ENCODE assay signal across 1 cellular context in the genomic region with DNA sequence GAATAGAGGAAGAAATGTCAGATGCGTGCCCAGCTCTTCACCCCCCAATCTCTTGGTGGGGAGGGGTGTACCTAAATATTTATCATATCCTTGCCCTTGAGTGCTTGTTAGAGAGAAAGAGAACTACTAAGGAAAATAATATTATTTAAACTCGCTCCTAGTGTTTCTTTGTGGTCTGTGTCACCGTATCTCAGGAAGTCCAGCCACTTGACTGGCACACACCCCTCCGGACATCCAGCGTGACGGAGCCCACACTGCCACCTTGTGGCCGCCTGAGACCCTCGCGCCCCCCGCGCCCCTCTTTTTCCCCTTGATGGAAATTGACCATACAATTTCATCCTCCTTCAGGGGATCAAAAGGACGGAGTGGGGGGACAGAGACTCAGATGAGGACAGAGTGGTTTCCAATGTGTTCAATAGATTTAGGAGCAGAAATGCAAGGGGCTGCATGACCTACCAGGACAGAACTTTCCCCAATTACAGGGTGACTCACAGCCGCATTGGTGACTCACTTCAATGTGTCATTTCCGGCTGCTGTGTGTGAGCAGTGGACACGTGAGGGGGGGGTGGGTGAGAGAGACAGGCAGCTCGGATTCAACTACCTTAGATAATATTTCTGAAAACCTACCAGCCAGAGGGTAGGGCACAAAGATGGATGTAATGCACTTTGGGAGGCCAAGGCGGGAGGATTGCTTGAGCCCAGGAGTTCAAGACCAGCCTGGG.
TF ChIP-seq lines count a peak whose summit lies in the region.

No MANE protein-coding gene starts in this region.

TF ChIP-seq in GM12878, 131 proteins besides CTCF, POLR2A, EP300 and RAD21 (continues in another document):
- no peak for TF ChIP-seq TARDBP (IDR thresholded peaks at IDR 0.05; ENCODE audit: borderline replicate concordance)
- TF ChIP-seq KDM1A (IDR thresholded peaks at IDR 0.05; ENCODE audit: borderline replicate concordance) = no peak
- 0 out of 2 replicates have a peak, but pooled peaks have one; percentile 36 for TF ChIP-seq CBFB (IDR thresholded peaks at IDR 0.05; ENCODE audit: low read depth)
- peak; percentile 66; the same call in 1 of the 2 replicates for TF ChIP-seq CHD2 (IDR thresholded peaks at IDR 0.05; ENCODE audit: borderline replicate concordance, low read depth, low read length)
- TF ChIP-seq IKZF1 (conservative IDR thresholded peaks at IDR 0.05) = peak; percentile 27; the same call in 1 of the 2 replicates
- TF ChIP-seq BCL11A (IDR thresholded peaks at IDR 0.05; ENCODE audit: low read depth, low read length) = peak; percentile 66
- TF ChIP-seq MEF2B (IDR thresholded peaks at IDR 0.05; ENCODE audit: partially characterized antibody, poor library complexity, severe bottlenecking) = peak; percentile 85
- TF ChIP-seq ZNF274 (IDR thresholded peaks at IDR 0.05; ENCODE audit: insufficient read depth, insufficient read length) = no peak
- TF ChIP-seq, protein P1, sequence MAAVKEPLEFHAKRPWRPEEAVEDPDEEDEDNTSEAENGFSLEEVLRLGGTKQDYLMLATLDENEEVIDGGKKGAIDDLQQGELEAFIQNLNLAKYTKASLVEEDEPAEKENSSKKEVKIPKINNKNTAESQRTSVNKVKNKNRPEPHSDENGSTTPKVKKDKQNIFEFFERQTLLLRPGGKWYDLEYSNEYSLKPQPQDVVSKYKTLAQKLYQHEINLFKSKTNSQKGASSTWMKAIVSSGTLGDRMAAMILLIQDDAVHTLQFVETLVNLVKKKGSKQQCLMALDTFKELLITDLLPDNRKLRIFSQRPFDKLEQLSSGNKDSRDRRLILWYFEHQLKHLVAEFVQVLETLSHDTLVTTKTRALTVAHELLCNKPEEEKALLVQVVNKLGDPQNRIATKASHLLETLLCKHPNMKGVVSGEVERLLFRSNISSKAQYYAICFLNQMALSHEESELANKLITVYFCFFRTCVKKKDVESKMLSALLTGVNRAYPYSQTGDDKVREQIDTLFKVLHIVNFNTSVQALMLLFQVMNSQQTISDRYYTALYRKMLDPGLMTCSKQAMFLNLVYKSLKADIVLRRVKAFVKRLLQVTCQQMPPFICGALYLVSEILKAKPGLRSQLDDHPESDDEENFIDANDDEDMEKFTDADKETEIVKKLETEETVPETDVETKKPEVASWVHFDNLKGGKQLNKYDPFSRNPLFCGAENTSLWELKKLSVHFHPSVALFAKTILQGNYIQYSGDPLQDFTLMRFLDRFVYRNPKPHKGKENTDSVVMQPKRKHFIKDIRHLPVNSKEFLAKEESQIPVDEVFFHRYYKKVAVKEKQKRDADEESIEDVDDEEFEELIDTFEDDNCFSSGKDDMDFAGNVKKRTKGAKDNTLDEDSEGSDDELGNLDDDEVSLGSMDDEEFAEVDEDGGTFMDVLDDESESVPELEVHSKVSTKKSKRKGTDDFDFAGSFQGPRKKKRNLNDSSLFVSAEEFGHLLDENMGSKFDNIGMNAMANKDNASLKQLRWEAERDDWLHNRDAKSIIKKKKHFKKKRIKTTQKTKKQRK (IDR thresholded peaks at IDR 0.05; ENCODE audit: low read depth, low read length) = no peak
- TF ChIP-seq, protein P2, sequence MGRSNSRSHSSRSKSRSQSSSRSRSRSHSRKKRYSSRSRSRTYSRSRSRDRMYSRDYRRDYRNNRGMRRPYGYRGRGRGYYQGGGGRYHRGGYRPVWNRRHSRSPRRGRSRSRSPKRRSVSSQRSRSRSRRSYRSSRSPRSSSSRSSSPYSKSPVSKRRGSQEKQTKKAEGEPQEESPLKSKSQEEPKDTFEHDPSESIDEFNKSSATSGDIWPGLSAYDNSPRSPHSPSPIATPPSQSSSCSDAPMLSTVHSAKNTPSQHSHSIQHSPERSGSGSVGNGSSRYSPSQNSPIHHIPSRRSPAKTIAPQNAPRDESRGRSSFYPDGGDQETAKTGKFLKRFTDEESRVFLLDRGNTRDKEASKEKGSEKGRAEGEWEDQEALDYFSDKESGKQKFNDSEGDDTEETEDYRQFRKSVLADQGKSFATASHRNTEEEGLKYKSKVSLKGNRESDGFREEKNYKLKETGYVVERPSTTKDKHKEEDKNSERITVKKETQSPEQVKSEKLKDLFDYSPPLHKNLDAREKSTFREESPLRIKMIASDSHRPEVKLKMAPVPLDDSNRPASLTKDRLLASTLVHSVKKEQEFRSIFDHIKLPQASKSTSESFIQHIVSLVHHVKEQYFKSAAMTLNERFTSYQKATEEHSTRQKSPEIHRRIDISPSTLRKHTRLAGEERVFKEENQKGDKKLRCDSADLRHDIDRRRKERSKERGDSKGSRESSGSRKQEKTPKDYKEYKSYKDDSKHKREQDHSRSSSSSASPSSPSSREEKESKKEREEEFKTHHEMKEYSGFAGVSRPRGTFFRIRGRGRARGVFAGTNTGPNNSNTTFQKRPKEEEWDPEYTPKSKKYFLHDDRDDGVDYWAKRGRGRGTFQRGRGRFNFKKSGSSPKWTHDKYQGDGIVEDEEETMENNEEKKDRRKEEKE (IDR thresholded peaks at IDR 0.05) = no peak
- TF ChIP-seq, protein P3, sequence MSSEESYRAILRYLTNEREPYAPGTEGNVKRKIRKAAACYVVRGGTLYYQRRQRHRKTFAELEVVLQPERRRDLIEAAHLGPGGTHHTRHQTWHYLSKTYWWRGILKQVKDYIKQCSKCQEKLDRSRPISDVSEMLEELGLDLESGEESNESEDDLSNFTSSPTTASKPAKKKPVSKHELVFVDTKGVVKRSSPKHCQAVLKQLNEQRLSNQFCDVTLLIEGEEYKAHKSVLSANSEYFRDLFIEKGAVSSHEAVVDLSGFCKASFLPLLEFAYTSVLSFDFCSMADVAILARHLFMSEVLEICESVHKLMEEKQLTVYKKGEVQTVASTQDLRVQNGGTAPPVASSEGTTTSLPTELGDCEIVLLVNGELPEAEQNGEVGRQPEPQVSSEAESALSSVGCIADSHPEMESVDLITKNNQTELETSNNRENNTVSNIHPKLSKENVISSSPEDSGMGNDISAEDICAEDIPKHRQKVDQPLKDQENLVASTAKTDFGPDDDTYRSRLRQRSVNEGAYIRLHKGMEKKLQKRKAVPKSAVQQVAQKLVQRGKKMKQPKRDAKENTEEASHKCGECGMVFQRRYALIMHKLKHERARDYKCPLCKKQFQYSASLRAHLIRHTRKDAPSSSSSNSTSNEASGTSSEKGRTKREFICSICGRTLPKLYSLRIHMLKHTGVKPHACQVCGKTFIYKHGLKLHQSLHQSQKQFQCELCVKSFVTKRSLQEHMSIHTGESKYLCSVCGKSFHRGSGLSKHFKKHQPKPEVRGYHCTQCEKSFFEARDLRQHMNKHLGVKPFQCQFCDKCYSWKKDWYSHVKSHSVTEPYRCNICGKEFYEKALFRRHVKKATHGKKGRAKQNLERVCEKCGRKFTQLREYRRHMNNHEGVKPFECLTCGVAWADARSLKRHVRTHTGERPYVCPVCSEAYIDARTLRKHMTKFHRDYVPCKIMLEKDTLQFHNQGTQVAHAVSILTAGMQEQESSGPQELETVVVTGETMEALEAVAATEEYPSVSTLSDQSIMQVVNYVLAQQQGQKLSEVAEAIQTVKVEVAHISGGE (CRISPR knock-in tag; IDR thresholded peaks at IDR 0.05) = no peak
- no peak for TF ChIP-seq STAT1 (conservative IDR thresholded peaks at IDR 0.05)
- TF ChIP-seq EED (IDR thresholded peaks at IDR 0.05; ENCODE audit: low read depth) = 0 out of 2 replicates have a peak, but pooled peaks have one; percentile 12
- no peak for TF ChIP-seq PRDM15 (CRISPR knock-in tag; IDR thresholded peaks at IDR 0.05)
- TF ChIP-seq DPF2 (IDR thresholded peaks at IDR 0.05) = peak; percentile 82
- TF ChIP-seq, protein P4, sequence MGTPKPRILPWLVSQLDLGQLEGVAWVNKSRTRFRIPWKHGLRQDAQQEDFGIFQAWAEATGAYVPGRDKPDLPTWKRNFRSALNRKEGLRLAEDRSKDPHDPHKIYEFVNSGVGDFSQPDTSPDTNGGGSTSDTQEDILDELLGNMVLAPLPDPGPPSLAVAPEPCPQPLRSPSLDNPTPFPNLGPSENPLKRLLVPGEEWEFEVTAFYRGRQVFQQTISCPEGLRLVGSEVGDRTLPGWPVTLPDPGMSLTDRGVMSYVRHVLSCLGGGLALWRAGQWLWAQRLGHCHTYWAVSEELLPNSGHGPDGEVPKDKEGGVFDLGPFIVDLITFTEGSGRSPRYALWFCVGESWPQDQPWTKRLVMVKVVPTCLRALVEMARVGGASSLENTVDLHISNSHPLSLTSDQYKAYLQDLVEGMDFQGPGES (IDR thresholded peaks at IDR 0.05) = no peak
- TF ChIP-seq SREBF2 (IDR thresholded peaks at IDR 0.05; ENCODE audit: low read length) = no peak
- no peak for TF ChIP-seq RFX5 (IDR thresholded peaks at IDR 0.05; ENCODE audit: low read depth, low read length)
- TF ChIP-seq EGR1 (IDR thresholded peaks at IDR 0.05; ENCODE audit: borderline replicate concordance in 1 of 2, low read depth in 2 of 2, low read length in 2 of 2) = no peak
- no peak for TF ChIP-seq LARP7 (IDR thresholded peaks at IDR 0.05)
- TF ChIP-seq SMAD1 (IDR thresholded peaks at IDR 0.05; ENCODE audit: low read depth, partially characterized antibody) = no peak
- TF ChIP-seq CHD4 (IDR thresholded peaks at IDR 0.05) = no peak
- no peak for TF ChIP-seq TCF12 (IDR thresholded peaks at IDR 0.05; ENCODE audit: low read depth, low read length)
- no peak for TF ChIP-seq TCF3 (IDR thresholded peaks at IDR 0.05; ENCODE audit: borderline replicate concordance, insufficient read depth, low read depth, low read length)
- TF ChIP-seq ZNF24 (IDR thresholded peaks at IDR 0.05) = no peak
- TF ChIP-seq, protein P5, sequence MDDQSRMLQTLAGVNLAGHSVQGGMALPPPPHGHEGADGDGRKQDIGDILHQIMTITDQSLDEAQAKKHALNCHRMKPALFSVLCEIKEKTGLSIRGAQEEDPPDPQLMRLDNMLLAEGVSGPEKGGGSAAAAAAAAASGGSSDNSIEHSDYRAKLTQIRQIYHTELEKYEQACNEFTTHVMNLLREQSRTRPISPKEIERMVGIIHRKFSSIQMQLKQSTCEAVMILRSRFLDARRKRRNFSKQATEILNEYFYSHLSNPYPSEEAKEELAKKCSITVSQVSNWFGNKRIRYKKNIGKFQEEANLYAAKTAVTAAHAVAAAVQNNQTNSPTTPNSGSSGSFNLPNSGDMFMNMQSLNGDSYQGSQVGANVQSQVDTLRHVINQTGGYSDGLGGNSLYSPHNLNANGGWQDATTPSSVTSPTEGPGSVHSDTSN (IDR thresholded peaks at IDR 0.05; ENCODE audit: insufficient replicate concordance, low read depth, low read length) = peak; percentile 36
- TF ChIP-seq ZNF622 (IDR thresholded peaks at IDR 0.05) = no peak
- TF ChIP-seq, protein P6, sequence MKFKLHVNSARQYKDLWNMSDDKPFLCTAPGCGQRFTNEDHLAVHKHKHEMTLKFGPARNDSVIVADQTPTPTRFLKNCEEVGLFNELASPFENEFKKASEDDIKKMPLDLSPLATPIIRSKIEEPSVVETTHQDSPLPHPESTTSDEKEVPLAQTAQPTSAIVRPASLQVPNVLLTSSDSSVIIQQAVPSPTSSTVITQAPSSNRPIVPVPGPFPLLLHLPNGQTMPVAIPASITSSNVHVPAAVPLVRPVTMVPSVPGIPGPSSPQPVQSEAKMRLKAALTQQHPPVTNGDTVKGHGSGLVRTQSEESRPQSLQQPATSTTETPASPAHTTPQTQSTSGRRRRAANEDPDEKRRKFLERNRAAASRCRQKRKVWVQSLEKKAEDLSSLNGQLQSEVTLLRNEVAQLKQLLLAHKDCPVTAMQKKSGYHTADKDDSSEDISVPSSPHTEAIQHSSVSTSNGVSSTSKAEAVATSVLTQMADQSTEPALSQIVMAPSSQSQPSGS (IDR thresholded peaks at IDR 0.05; ENCODE audit: low read length) = peak; percentile 60
- TF ChIP-seq TCF7 (IDR thresholded peaks at IDR 0.05; ENCODE audit: borderline replicate concordance) = no peak
- TF ChIP-seq, protein P7, sequence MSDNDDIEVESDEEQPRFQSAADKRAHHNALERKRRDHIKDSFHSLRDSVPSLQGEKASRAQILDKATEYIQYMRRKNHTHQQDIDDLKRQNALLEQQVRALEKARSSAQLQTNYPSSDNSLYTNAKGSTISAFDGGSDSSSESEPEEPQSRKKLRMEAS (IDR thresholded peaks at IDR 0.05; ENCODE audit: low read depth, low read length) = peak; percentile 43; the same call in 1 of the 2 replicates
- TF ChIP-seq ZBTB33 (IDR thresholded peaks at IDR 0.05) = no peak
- TF ChIP-seq POLR2AphosphoS5 (IDR thresholded peaks at IDR 0.05; ENCODE audit: low read length) = 0 out of 2 replicates have a peak, but pooled peaks have one; percentile 37
- no peak for TF ChIP-seq NRF1 (conservative IDR thresholded peaks at IDR 0.05; ENCODE audit: low read depth, low read length)
- TF ChIP-seq SPI1 (IDR thresholded peaks at IDR 0.05; ENCODE audit: borderline replicate concordance, insufficient read depth, low read depth, low read length) = no peak
